Comparison of ENCODE assay signal across 24 cellular contexts in genomic region chr1:74513901-74514300, GRCh38. TPM values are rescaled to one million over a fixed set of nuclear protein-coding genes. Genes with fewer than 3 reads are reported as not detected.
"Had no signal": no experiment of that assay in that cellular context is flagged by ENCODE, and none has a peak within 500 bp of the region (broad histone marks: within the 10 kb centered on the region; RNA-seq: fewer than 3 reads in every experiment).

No MANE protein-coding gene starts in this region.

- H3K4me1 ChIP-seq: breast epithelium, SJSA1 had no signal

- H3K27ac ChIP-seq: breast epithelium, SJSA1 had no signal

- H3K27me3 Mint-ChIP-seq: activated CD4-positive, alpha-beta memory T cell treated with anti-CD3 and anti-CD28 coated beads for 36 hours; activated CD4-positive, alpha-beta T cell treated with anti-CD3 and anti-CD28 coated beads, Interleukin-2, amount 10 ng/mL, durations not matched to agents 7 days and 5 days had no signal

- H3K4me3 Mint-ChIP-seq: activated B cell treated with CpG ODN at 0.5 μM for 24 hours; activated CD4-positive, alpha-beta memory T cell treated with anti-CD3 and anti-CD28 coated beads for 36 hours; activated CD4-positive, alpha-beta T cell treated with anti-CD3 and anti-CD28 coated beads, Interleukin-2, amount 10 ng/mL, durations not matched to agents 7 days and 5 days; activated naive CD4-positive, alpha-beta T cell treated with anti-CD3 and anti-CD28 coated beads for 36 hours; activated naive CD8-positive, alpha-beta T cell; activated T-helper 17 cell treated with anti-CD3 and anti-CD28 coated beads, Interleukin-2, amount 50 U/mL, for 72 hours; T-helper 1 cell treated with Interleukin-12 subunit alpha and Interleukin-12 subunit beta and Interleukin-4 antibody, amounts not matched to agents 30 μg/mL and 1 μg/mL, for 36 hours had no signal

- H3K9me3 ChIP-seq: breast epithelium, SJSA1 had no signal

- H3K27me3 ChIP-seq: breast epithelium had no signal

- H3K36me3 Mint-ChIP-seq: activated CD4-positive, alpha-beta memory T cell treated with anti-CD3 and anti-CD28 coated beads for 36 hours; activated naive CD8-positive, alpha-beta T cell had no signal

- H3K9me3 Mint-ChIP-seq: activated B cell treated with CpG ODN at 0.5 μM for 24 hours; activated CD4-positive, alpha-beta memory T cell treated with anti-CD3 and anti-CD28 coated beads for 36 hours; activated CD4-positive, alpha-beta T cell treated with anti-CD3 and anti-CD28 coated beads, Interleukin-2, amount 10 ng/mL, durations not matched to agents 7 days and 5 days; activated naive CD4-positive, alpha-beta T cell treated with anti-CD3 and anti-CD28 coated beads for 36 hours; activated T-helper 17 cell treated with anti-CD3 and anti-CD28 coated beads, Interleukin-2, amount 50 U/mL, for 72 hours; T-helper 1 cell treated with Interleukin-12 subunit alpha and Interleukin-12 subunit beta and Interleukin-4 antibody, amounts not matched to agents 30 μg/mL and 1 μg/mL, for 36 hours had no signal

- H3K36me3 ChIP-seq: breast epithelium, SJSA1 had no signal

- H3K4me3 ChIP-seq: breast epithelium, SJSA1 had no signal

- H3K4me1 Mint-ChIP-seq: activated B cell treated with CpG ODN at 0.5 μM for 24 hours; activated CD4-positive, alpha-beta T cell treated with anti-CD3 and anti-CD28 coated beads, Interleukin-2, amount 10 ng/mL, durations not matched to agents 7 days and 5 days; activated T-helper 17 cell treated with anti-CD3 and anti-CD28 coated beads, Interleukin-2, amount 50 U/mL, for 72 hours had no signal

- DNase-seq: activated B cell treated with CpG ODN at 0.5 μM for 24 hours; activated CD4-positive, alpha-beta memory T cell treated with anti-CD3 and anti-CD28 coated beads for 36 hours; activated CD4-positive, alpha-beta T cell treated with anti-CD3 and anti-CD28 coated beads for 1 hour; activated CD4-positive, alpha-beta T cell treated with anti-CD3 and anti-CD28 coated beads, Interleukin-2, amount 10 ng/mL, durations not matched to agents 7 days and 5 days; activated gamma-delta T cell; activated naive CD4-positive, alpha-beta T cell treated with anti-CD3 and anti-CD28 coated beads for 36 hours; activated T-cell treated with anti-CD3 and anti-CD28 coated beads for 4 hours; activated T-cell treated with anti-CD3 and anti-CD28 coated beads, Interleukin-2, amount 50 U/mL, for 48 hours; central memory CD4-positive, alpha-beta T cell; NCI-H1105 treated with DMSO at 0.1 percent for 48 hours; NCI-H1436 treated with DMSO at 0.1 percent for 48 hours; NCI-H187; NCI-H2081; NCI-H446; NCI-H524; NCI-H774; SHP77 had no signal

- H3K27ac Mint-ChIP-seq: activated B cell treated with CpG ODN at 0.5 μM for 24 hours; activated CD4-positive, alpha-beta memory T cell treated with anti-CD3 and anti-CD28 coated beads for 36 hours; activated CD4-positive, alpha-beta T cell treated with anti-CD3 and anti-CD28 coated beads, Interleukin-2, amount 10 ng/mL, durations not matched to agents 7 days and 5 days; activated naive CD4-positive, alpha-beta T cell treated with anti-CD3 and anti-CD28 coated beads for 36 hours; activated naive CD8-positive, alpha-beta T cell; activated T-helper 17 cell treated with anti-CD3 and anti-CD28 coated beads, Interleukin-2, amount 50 U/mL, for 72 hours; T-helper 1 cell treated with Interleukin-12 subunit alpha and Interleukin-12 subunit beta and Interleukin-4 antibody, amounts not matched to agents 30 μg/mL and 1 μg/mL, for 36 hours had no signal

RNA-seq across cellular contexts. Expression of gene LRRC53, which starts 1.5 kb away (rescaled TPM):
- total RNA-seq: activated B cell treated with CpG ODN at 0.5 μM for 24 hours; activated CD4-positive, alpha-beta memory T cell treated with anti-CD3 and anti-CD28 coated beads for 36 hours; activated CD4-positive, alpha-beta T cell treated with anti-CD3 and anti-CD28 coated beads, Interleukin-2, amount 10 ng/mL, durations not matched to agents 7 days and 5 days; activated CD8-positive, alpha-beta memory T cell treated with anti-CD3 and anti-CD28 coated beads for 36 hours; activated naive CD4-positive, alpha-beta T cell treated with anti-CD3 and anti-CD28 coated beads for 36 hours; activated T-helper 17 cell treated with anti-CD3 and anti-CD28 coated beads, Interleukin-2, amount 50 U/mL, for 72 hours; breast epithelium; chondrocyte; SJSA1 had no signal
